ENCODE assay signal across 1 cellular context in the genomic region with DNA sequence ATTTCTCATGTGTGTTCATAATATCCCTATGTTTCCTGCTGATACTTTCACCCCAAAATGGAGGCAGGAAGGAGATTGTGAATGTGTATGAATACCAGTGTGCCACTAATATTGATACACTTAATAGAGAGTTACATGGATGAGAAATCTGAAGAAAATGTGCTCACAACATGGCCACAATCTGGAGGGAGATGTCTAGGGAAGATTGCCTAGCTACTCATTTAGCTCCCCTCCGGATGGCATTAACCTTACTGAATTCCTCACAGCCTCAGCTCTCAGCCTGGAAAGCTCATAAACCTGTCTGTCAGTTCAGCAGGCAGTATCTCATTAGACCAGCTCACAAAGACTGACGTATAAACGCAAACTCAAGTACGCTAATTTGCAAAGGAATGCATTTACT.
TF ChIP-seq lines count a peak whose summit lies in the region.

No MANE protein-coding gene starts in this region.

TF ChIP-seq in K562, 482 proteins besides CTCF, POLR2A, EP300 and RAD21 (continued from another document and continues in another):
- TF ChIP-seq, protein P1, sequence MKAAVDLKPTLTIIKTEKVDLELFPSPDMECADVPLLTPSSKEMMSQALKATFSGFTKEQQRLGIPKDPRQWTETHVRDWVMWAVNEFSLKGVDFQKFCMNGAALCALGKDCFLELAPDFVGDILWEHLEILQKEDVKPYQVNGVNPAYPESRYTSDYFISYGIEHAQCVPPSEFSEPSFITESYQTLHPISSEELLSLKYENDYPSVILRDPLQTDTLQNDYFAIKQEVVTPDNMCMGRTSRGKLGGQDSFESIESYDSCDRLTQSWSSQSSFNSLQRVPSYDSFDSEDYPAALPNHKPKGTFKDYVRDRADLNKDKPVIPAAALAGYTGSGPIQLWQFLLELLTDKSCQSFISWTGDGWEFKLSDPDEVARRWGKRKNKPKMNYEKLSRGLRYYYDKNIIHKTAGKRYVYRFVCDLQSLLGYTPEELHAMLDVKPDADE (conservative IDR thresholded peaks at IDR 0.05; ENCODE audit: control insufficient read depth, low read depth, low read length), result no peak
- TF ChIP-seq, protein P2, sequence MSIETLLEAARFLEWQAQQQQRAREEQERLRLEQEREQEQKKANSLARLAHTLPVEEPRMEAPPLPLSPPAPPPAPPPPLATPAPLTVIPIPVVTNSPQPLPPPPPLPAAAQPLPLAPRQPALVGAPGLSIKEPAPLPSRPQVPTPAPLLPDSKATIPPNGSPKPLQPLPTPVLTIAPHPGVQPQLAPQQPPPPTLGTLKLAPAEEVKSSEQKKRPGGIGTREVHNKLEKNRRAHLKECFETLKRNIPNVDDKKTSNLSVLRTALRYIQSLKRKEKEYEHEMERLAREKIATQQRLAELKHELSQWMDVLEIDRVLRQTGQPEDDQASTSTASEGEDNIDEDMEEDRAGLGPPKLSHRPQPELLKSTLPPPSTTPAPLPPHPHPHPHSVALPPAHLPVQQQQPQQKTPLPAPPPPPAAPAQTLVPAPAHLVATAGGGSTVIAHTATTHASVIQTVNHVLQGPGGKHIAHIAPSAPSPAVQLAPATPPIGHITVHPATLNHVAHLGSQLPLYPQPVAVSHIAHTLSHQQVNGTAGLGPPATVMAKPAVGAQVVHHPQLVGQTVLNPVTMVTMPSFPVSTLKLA (conservative IDR thresholded peaks at IDR 0.05), result no peak
- no peak for TF ChIP-seq HDAC2 (IDR thresholded peaks at IDR 0.05)
- TF ChIP-seq SIN3B (IDR thresholded peaks at IDR 0.05; ENCODE audit: low read depth), result no peak
- TF ChIP-seq ZNF197 (CRISPR knock-in tag; IDR thresholded peaks at IDR 0.05; ENCODE audit: low read depth), result no peak
- TF ChIP-seq, protein P3, sequence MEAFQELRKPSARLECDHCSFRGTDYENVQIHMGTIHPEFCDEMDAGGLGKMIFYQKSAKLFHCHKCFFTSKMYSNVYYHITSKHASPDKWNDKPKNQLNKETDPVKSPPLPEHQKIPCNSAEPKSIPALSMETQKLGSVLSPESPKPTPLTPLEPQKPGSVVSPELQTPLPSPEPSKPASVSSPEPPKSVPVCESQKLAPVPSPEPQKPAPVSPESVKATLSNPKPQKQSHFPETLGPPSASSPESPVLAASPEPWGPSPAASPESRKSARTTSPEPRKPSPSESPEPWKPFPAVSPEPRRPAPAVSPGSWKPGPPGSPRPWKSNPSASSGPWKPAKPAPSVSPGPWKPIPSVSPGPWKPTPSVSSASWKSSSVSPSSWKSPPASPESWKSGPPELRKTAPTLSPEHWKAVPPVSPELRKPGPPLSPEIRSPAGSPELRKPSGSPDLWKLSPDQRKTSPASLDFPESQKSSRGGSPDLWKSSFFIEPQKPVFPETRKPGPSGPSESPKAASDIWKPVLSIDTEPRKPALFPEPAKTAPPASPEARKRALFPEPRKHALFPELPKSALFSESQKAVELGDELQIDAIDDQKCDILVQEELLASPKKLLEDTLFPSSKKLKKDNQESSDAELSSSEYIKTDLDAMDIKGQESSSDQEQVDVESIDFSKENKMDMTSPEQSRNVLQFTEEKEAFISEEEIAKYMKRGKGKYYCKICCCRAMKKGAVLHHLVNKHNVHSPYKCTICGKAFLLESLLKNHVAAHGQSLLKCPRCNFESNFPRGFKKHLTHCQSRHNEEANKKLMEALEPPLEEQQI (IDR thresholded peaks at IDR 0.05), result no peak
- no peak for TF ChIP-seq ZNF316 (IDR thresholded peaks at IDR 0.05)
- TF ChIP-seq ZSCAN32 (CRISPR knock-in tag; IDR thresholded peaks at IDR 0.05), result no peak
- TF ChIP-seq TRIM28 (IDR thresholded peaks at IDR 0.05), result no peak
- TF ChIP-seq, protein P4, sequence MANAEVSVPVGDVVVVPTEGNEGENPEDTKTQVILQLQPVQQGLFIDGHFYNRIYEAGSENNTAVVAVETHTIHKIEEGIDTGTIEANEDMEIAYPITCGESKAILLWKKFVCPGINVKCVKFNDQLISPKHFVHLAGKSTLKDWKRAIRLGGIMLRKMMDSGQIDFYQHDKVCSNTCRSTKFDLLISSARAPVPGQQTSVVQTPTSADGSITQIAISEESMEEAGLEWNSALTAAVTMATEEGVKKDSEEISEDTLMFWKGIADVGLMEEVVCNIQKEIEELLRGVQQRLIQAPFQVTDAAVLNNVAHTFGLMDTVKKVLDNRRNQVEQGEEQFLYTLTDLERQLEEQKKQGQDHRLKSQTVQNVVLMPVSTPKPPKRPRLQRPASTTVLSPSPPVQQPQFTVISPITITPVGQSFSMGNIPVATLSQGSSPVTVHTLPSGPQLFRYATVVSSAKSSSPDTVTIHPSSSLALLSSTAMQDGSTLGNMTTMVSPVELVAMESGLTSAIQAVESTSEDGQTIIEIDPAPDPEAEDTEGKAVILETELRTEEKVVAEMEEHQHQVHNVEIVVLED (CRISPR knock-in tag; IDR thresholded peaks at IDR 0.05), result no peak
- peak; percentile 87 for TF ChIP-seq SMAD4 (CRISPR knock-in tag; conservative IDR thresholded peaks at IDR 0.05)
- TF ChIP-seq ZNF668 (CRISPR knock-in tag; IDR thresholded peaks at IDR 0.05), result no peak
- TF ChIP-seq CREBBP (IDR thresholded peaks at IDR 0.05; ENCODE audit: low read depth, low read length), result no peak
- TF ChIP-seq GATA2 (CRISPR knock-in tag; IDR thresholded peaks at IDR 0.05), result no peak; the same call in 1 of the 2 replicates
- TF ChIP-seq ESRRA (IDR thresholded peaks at IDR 0.05; ENCODE audit: borderline replicate concordance, low read depth), result no peak
- TF ChIP-seq RFX1 (IDR thresholded peaks at IDR 0.05), result no peak
- 0 out of 4 replicates have a peak, but pooled peaks of 1 of the 2 experiments have one; percentile 24 for TF ChIP-seq HDAC1 (IDR thresholded peaks at IDR 0.05)
- TF ChIP-seq MAFK (IDR thresholded peaks at IDR 0.05; ENCODE audit: low read length), result no peak
- TF ChIP-seq ZNF24 (IDR thresholded peaks at IDR 0.05), result 0 out of 2 replicates have a peak, but pooled peaks have one; percentile 38
- TF ChIP-seq, protein P5, sequence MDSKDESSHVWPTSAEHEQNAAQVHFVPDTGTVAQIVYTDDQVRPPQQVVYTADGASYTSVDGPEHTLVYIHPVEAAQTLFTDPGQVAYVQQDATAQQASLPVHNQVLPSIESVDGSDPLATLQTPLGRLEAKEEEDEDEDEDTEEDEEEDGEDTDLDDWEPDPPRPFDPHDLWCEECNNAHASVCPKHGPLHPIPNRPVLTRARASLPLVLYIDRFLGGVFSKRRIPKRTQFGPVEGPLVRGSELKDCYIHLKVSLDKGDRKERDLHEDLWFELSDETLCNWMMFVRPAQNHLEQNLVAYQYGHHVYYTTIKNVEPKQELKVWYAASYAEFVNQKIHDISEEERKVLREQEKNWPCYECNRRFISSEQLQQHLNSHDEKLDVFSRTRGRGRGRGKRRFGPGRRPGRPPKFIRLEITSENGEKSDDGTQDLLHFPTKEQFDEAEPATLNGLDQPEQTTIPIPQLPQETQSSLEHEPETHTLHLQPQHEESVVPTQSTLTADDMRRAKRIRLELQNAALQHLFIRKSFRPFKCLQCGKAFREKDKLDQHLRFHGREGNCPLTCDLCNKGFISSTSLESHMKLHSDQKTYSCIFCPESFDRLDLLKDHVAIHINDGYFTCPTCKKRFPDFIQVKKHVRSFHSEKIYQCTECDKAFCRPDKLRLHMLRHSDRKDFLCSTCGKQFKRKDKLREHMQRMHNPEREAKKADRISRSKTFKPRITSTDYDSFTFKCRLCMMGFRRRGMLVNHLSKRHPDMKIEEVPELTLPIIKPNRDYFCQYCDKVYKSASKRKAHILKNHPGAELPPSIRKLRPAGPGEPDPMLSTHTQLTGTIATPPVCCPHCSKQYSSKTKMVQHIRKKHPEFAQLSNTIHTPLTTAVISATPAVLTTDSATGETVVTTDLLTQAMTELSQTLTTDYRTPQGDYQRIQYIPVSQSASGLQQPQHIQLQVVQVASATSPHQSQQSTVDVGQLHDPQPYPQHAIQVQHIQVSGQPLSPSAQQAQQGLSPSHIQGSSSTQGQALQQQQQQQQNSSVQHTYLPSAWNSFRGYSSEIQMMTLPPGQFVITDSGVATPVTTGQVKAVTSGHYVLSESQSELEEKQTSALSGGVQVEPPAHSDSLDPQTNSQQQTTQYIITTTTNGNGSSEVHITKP (IDR thresholded peaks at IDR 0.05; ENCODE audit: partially characterized antibody), result no peak
- peak; percentile 35; the same call in 1 of the 2 replicates for TF ChIP-seq ARID1B (IDR thresholded peaks at IDR 0.05)
- TF ChIP-seq, protein P6, sequence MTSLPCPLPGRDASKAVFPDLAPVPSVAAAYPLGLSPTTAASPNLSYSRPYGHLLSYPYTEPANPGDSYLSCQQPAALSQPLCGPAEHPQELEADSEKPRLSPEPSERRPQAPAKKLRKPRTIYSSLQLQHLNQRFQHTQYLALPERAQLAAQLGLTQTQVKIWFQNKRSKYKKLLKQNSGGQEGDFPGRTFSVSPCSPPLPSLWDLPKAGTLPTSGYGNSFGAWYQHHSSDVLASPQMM (CRISPR knock-in tag; IDR thresholded peaks at IDR 0.05), result no peak
- no peak for TF ChIP-seq MCM2 (IDR thresholded peaks at IDR 0.05; ENCODE audit: low read depth)
- TF ChIP-seq ZBED1 (IDR thresholded peaks at IDR 0.05), result no peak
- TF ChIP-seq MAFF (IDR thresholded peaks at IDR 0.05; ENCODE audit: low read length), result no peak
- TF ChIP-seq ZZZ3 (IDR thresholded peaks at IDR 0.05), result no peak
- TF ChIP-seq KHSRP (IDR thresholded peaks at IDR 0.05), result no peak
- TF ChIP-seq, protein P7, sequence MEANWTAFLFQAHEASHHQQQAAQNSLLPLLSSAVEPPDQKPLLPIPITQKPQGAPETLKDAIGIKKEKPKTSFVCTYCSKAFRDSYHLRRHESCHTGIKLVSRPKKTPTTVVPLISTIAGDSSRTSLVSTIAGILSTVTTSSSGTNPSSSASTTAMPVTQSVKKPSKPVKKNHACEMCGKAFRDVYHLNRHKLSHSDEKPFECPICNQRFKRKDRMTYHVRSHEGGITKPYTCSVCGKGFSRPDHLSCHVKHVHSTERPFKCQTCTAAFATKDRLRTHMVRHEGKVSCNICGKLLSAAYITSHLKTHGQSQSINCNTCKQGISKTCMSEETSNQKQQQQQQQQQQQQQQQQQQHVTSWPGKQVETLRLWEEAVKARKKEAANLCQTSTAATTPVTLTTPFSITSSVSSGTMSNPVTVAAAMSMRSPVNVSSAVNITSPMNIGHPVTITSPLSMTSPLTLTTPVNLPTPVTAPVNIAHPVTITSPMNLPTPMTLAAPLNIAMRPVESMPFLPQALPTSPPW (CRISPR knock-in tag; IDR thresholded peaks at IDR 0.05), result no peak
- no peak for TF ChIP-seq TAF1 (IDR thresholded peaks at IDR 0.05; ENCODE audit: control insufficient read depth, extremely low read depth, insufficient read depth, low read length, severe bottlenecking)
- TF ChIP-seq EP400 (IDR thresholded peaks at IDR 0.05), result peak; percentile 27; the same call in 1 of the 2 replicates
- no peak for TF ChIP-seq ASH1L (IDR thresholded peaks at IDR 0.05; ENCODE audit: borderline replicate concordance, low read depth, partially characterized antibody)
- peak; percentile 27; the same call in 1 of the 2 replicates for TF ChIP-seq CBFA2T3 (IDR thresholded peaks at IDR 0.05)
- peak; percentile 64 for TF ChIP-seq TBP (optimal IDR thresholded peaks at IDR 0.05; ENCODE audit: low read depth, low read length)
- TF ChIP-seq TEAD2 (tag; IDR thresholded peaks at IDR 0.05), result 0 out of 2 replicates have a peak, but pooled peaks have one; percentile 21
- TF ChIP-seq, protein P8, sequence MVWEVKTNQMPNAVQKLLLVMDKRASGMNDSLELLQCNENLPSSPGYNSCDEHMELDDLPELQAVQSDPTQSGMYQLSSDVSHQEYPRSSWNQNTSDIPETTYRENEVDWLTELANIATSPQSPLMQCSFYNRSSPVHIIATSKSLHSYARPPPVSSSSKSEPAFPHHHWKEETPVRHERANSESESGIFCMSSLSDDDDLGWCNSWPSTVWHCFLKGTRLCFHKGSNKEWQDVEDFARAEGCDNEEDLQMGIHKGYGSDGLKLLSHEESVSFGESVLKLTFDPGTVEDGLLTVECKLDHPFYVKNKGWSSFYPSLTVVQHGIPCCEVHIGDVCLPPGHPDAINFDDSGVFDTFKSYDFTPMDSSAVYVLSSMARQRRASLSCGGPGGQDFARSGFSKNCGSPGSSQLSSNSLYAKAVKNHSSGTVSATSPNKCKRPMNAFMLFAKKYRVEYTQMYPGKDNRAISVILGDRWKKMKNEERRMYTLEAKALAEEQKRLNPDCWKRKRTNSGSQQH (CRISPR knock-in tag; IDR thresholded peaks at IDR 0.05), result no peak
- no peak for TF ChIP-seq ZBTB17 (CRISPR knock-in tag; IDR thresholded peaks at IDR 0.05)
- TF ChIP-seq, protein P9, sequence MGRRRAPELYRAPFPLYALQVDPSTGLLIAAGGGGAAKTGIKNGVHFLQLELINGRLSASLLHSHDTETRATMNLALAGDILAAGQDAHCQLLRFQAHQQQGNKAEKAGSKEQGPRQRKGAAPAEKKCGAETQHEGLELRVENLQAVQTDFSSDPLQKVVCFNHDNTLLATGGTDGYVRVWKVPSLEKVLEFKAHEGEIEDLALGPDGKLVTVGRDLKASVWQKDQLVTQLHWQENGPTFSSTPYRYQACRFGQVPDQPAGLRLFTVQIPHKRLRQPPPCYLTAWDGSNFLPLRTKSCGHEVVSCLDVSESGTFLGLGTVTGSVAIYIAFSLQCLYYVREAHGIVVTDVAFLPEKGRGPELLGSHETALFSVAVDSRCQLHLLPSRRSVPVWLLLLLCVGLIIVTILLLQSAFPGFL (CRISPR knock-in tag; IDR thresholded peaks at IDR 0.05), result no peak
- TF ChIP-seq FOXP1 (CRISPR knock-in tag; IDR thresholded peaks at IDR 0.05), result no peak
- TF ChIP-seq TAL1 (IDR thresholded peaks at IDR 0.05), result no peak
- no peak for TF ChIP-seq ZNF143 (CRISPR knock-in tag; IDR thresholded peaks at IDR 0.05)
- TF ChIP-seq, protein P10, sequence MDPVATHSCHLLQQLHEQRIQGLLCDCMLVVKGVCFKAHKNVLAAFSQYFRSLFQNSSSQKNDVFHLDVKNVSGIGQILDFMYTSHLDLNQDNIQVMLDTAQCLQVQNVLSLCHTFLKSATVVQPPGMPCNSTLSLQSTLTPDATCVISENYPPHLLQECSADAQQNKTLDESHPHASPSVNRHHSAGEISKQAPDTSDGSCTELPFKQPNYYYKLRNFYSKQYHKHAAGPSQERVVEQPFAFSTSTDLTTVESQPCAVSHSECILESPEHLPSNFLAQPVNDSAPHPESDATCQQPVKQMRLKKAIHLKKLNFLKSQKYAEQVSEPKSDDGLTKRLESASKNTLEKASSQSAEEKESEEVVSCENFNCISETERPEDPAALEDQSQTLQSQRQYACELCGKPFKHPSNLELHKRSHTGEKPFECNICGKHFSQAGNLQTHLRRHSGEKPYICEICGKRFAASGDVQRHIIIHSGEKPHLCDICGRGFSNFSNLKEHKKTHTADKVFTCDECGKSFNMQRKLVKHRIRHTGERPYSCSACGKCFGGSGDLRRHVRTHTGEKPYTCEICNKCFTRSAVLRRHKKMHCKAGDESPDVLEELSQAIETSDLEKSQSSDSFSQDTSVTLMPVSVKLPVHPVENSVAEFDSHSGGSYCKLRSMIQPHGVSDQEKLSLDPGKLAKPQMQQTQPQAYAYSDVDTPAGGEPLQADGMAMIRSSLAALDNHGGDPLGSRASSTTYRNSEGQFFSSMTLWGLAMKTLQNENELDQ (CRISPR knock-in tag; IDR thresholded peaks at IDR 0.05; ENCODE audit: borderline replicate concordance), result no peak
- no peak for TF ChIP-seq ILK (tag; IDR thresholded peaks at IDR 0.05; ENCODE audit: borderline replicate concordance, low read depth)
- TF ChIP-seq CREM (IDR thresholded peaks at IDR 0.05; ENCODE audit: low read depth), result peak; percentile 24; the same call in 1 of the 2 replicates
- no peak for TF ChIP-seq MAFG (tag; conservative IDR thresholded peaks at IDR 0.05)
- 0 out of 2 replicates have a peak, but pooled peaks have one; percentile 51 for TF ChIP-seq NBN (IDR thresholded peaks at IDR 0.05; ENCODE audit: low read depth)
- TF ChIP-seq BMI1 (IDR thresholded peaks at IDR 0.05; ENCODE audit: low read length), result no peak
- TF ChIP-seq SIRT6 (IDR thresholded peaks at IDR 0.05; ENCODE audit: low read depth, low read length), result no peak
